In genomic region chr4:1855334-1856070, GRCh38 we compare ENCODE assay signal across 8 cellular contexts. TPM values are rescaled to one million over a fixed set of nuclear protein-coding genes. Genes with fewer than 3 reads are reported as not detected.
A peak's percentile ranks its signal among the peaks of the same experiment; 100 is the strongest.
DNase-seq lines count a peak whose midpoint lies in the region; ATAC-seq and TF ChIP-seq lines count a peak whose summit lies in the region.

No MANE protein-coding gene starts in this region.

- H3K4me1 ChIP-seq in HAP-1 (peaks cover 3% of the 10 kb centered on the region; the same call in 1 of the 2 replicates), NT2/D1 (ENCODE audit: insufficient read depth, insufficient read length) (peaks cover 21% of the 10 kb centered on the region), subcutaneous abdominal adipose tissue (ENCODE audit: control insufficient read depth in 5 of 5, insufficient read depth in 5 of 5, low read length in 5 of 5) (peaks cover 9 to 74% (median 62%) of the 10 kb centered on the region in 5 donors)

- H3K9ac ChIP-seq in NT2/D1 (ENCODE audit: insufficient read length, low read depth) (peak overlapping the region; percentile 89), subcutaneous abdominal adipose tissue (ENCODE audit: low read length in 5 of 5) (peak overlapping the region; percentile 56 to 90 (median 82))

- no peaks in the 10 kb centered on the region for H3K9me3 ChIP-seq in HAP-1
- no peaks in the 10 kb centered on the region for H3K9me3 ChIP-seq in NT2/D1 (ENCODE audit: insufficient read depth, low read length)
- no peaks in the 10 kb centered on the region for H3K9me3 ChIP-seq in subcutaneous abdominal adipose tissue (ENCODE audit: control insufficient read depth in 5 of 5, low read length in 5 of 5)

- peak; percentile 57 for DNase-seq in GM13976 (ENCODE audit: low spot score)
- DNase-seq in HAP-1 (ENCODE audit: low spot score in 2 of 2), result no peak
- DNase-seq in NT2/D1 (ENCODE audit: low read depth, low spot score), result no peak
- no peak for DNase-seq in brain microvascular endothelial cell
- DNase-seq in left lobe of liver (ENCODE audit: low spot score), result peak; percentile 52
- no peak for DNase-seq in mesenteric fat pad (ENCODE audit: low spot score)
- no peak for DNase-seq in SKM-1 (lab: John Stamatoyannopoulos, UW; ENCODE audit: unreplicated experiment)

- no peak for TF ChIP-seq CTCF in GM13976 (IDR thresholded peaks at IDR 0.05; ENCODE audit: borderline replicate concordance, control extremely low read depth, extremely low read depth, insufficient read depth, missing control alignments)
- no peak for TF ChIP-seq CTCF in brain microvascular endothelial cell (IDR thresholded peaks at IDR 0.05; ENCODE audit: low read depth, low read length, missing control alignments)

- H3K4me3 ChIP-seq in HAP-1 (peak overlapping the region; percentile 76), NT2/D1 (ENCODE audit: insufficient read length, low read depth) (peak overlapping the region; percentile 98), brain microvascular endothelial cell (ENCODE audit: low read depth, low read length) (peak overlapping the region; percentile 82), subcutaneous abdominal adipose tissue (ENCODE audit: low read depth in 1 of 5, low read length in 5 of 5) (peak overlapping the region; percentile 56 to 89 (median 78))

- H3K36me3 ChIP-seq in HAP-1 (replicated peaks), result peaks cover 11% of the 10 kb centered on the region
- H3K36me3 ChIP-seq in NT2/D1 (ENCODE audit: insufficient read depth, insufficient read length, low read length), result peaks cover 31% of the 10 kb centered on the region
- H3K36me3 ChIP-seq in brain microvascular endothelial cell (replicated peaks), result no peaks in the 10 kb centered on the region
- H3K36me3 ChIP-seq in subcutaneous abdominal adipose tissue (ENCODE audit: control insufficient read depth in 5 of 5, insufficient read depth in 5 of 5, low read length in 5 of 5), result peaks cover 0 to 2% (median 0%) of the 10 kb centered on the region in 5 donors

- H3K27me3 ChIP-seq in HAP-1 (ENCODE audit: low read depth), result no peaks in the 10 kb centered on the region
- peaks cover 20% of the 10 kb centered on the region for H3K27me3 ChIP-seq in NT2/D1 (ENCODE audit: insufficient read depth, insufficient read length)
- no peaks in the 10 kb centered on the region for H3K27me3 ChIP-seq in brain microvascular endothelial cell (replicated peaks)
- H3K27me3 ChIP-seq in subcutaneous abdominal adipose tissue (ENCODE audit: control insufficient read depth in 5 of 5, insufficient read depth in 4 of 5, low read length in 5 of 5), result no peaks in the 10 kb centered on the region

- H3K27ac ChIP-seq in brain microvascular endothelial cell (peak overlapping the region; percentile 36), subcutaneous abdominal adipose tissue (ENCODE audit: low read depth, low read length) (peak overlapping the region; percentile 74)

- in situ Hi-C loops in GM13976 (cut with MboI; ENCODE audit: low sequenced_read_pairs, unreplicated experiment), result no loop called here
- in situ Hi-C loops in HAP-1 (cut with MboI; ENCODE audit: low sequenced_read_pairs), result no loop called here
- in situ Hi-C loops in brain microvascular endothelial cell (cut with HindIII; ENCODE audit: low pct_ligation_motif_present, low sequenced_read_pairs), result no loop called here

- ATAC-seq in left lobe of liver, result peak; percentile 22

RNA-seq across cellular contexts. Expression of gene LETM1, which starts 0.5 kb away (rescaled TPM):
- total RNA-seq in left lobe of liver, result 28.1 TPM
- 75.1 TPM for total RNA-seq in mesenteric fat pad

RNA-seq across cellular contexts. Expression of gene NSD2, which starts 15.7 kb away (rescaled TPM):
- total RNA-seq in left lobe of liver (13.5 TPM), mesenteric fat pad (43.7 TPM)

Comparison
In these comparisons a context has a peak if more than half of its experiments do, and no peak if none do; other contexts are left out.
1. DNase-seq: peak in GM13976 (single experiment) and left lobe of liver (single experiment); none in HAP-1 (0 of 2), NT2/D1 (single experiment), brain microvascular endothelial cell (single experiment), mesenteric fat pad (single experiment) and SKM-1 (single experiment).
2. Peak in every context shown above with its lines, with median percentiles within 50 percentile points of each other: H3K4me3 ChIP-seq.